Comparison of ENCODE assay signal across 1 cellular context in genomic region chr22:27796118-27796517, GRCh38.
TF ChIP-seq lines count a peak whose summit lies in the region.

No MANE protein-coding gene starts in this region.

TF ChIP-seq in GM23338, 12 proteins besides CTCF, POLR2A, EP300 and RAD21 (continued from another document):
- TF ChIP-seq ZNF462 (CRISPR knock-in tag; IDR thresholded peaks at IDR 0.05) = no peak
- TF ChIP-seq POLR2AphosphoS5 (IDR thresholded peaks at IDR 0.05; ENCODE audit: low read depth) = no peak
- no peak for TF ChIP-seq ZNF331 (CRISPR knock-in tag; IDR thresholded peaks at IDR 0.05; ENCODE audit: low read depth)
- TF ChIP-seq REST (IDR thresholded peaks at IDR 0.05; ENCODE audit: unreplicated experiment) = no peak
